8 cellular contexts compared by ENCODE assay signal in the genomic region with DNA sequence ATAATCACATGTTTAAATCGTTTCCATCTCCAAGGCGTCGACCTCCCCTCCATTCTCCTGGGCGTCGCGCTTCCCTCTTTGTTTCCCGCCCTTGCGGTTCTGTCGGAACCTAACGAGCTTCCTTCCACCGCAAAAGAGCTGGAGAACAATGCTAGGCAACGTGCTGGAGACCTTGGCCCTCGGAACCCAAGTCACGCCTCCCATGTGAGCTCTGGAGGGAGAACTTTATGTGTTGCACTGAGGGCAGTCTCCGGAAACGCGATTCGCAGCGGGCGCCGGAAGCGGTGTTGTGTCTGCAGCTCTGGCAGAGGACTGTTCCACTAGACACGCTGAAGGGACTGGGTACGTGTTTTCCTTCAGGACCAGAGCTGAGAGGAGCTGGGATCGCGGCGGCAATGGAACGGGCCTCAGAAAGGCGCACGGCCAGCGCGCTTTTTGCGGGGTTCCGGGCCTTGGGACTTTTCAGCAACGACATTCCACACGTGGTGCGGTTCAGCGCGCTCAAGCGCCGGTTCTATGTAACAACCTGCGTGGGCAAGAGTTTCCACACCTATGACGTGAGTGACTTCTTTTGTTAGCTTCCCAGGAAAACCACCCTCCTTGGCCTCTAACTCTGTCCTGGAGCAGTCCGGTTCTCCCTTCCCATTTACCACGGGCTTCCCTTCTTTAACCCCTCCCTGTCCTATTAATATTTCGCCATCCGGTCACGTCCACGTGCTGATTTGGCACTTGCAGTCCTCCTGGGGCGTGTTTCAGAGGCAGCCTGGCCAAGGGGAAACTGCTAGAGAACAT. TPM values are rescaled to one million over a fixed set of nuclear protein-coding genes. Genes with fewer than 3 reads are reported as not detected.
DNase-seq lines count a peak whose midpoint lies in the region; ATAC-seq and TF ChIP-seq lines count a peak whose summit lies in the region.

A gene (plus strand): TSS at position 287 of the 792 bp plus-strand sequence. CDS start 109 bp downstream, at position 396.

- TF ChIP-seq CTCF in AG10803 (conservative IDR thresholded peaks at IDR 0.05; ENCODE audit: low read length): no peak
- TF ChIP-seq CTCF in spleen (IDR thresholded peaks at IDR 0.05 in 8 of 11, conservative IDR thresholded peaks at IDR 0.05 in 3 of 11): no peak

- H3K9me3 ChIP-seq in spleen: no peaks in the 10 kb centered on the region

- peaks cover 0 to 25% (median 6%) of the 10 kb centered on the region in 6 donors for H3K36me3 ChIP-seq in spleen

- peaks cover 0 to 3% (median 0%) of the 10 kb centered on the region in 7 donors for H3K27me3 ChIP-seq in spleen (replicated peaks in 1 of 7)

- peak; percentile 91 for DNase-seq in AG10803 (ENCODE audit: low read depth)
- peak; percentile 86 to 95 for DNase-seq in NCI-H446 (lab: John Stamatoyannopoulos, UW)
- DNase-seq in activated CD4-positive, CD25-positive, alpha-beta regulatory T cell treated with anti-CD3 and anti-CD28 coated beads, Interleukin-2, amount 50 U/mL, for 16 hours (ENCODE audit: low read depth, low spot score): peak; percentile 82
- DNase-seq in cerebellar cortex (ENCODE audit: low spot score): peak; percentile 93
- peak; percentile 92 for DNase-seq in iris pigment epithelial cell (ENCODE audit: low read depth)
- peak; percentile 96 for DNase-seq in spleen

- WGBS in spleen, 5 donors: 1% methylated on average over 40 to 50 of the region's 50 CpGs

- ATAC-seq in GM19035 (IDR thresholded peaks at IDR 0.05; ENCODE audit: unreplicated experiment) (peak; percentile 97), HG03354 (IDR thresholded peaks at IDR 0.05; ENCODE audit: poor library complexity, severe bottlenecking, unreplicated experiment) (peak; percentile 95)

- peak within 1 kb of the TSS; percentile 64 to 89 (median 84) for H3K27ac ChIP-seq in spleen

- H3K4me1 ChIP-seq in spleen: peaks cover 14 to 49% (median 28%) of the 10 kb centered on the region in 6 donors

- peak within 1 kb of the TSS; percentile 98 for H3K4me3 ChIP-seq in AG10803 (ENCODE audit: low read length)
- H3K4me3 ChIP-seq in spleen: peak within 1 kb of the TSS; percentile 63 to 99 (median 92)

- TF ChIP-seq POLR2A in spleen (IDR thresholded peaks at IDR 0.05): peak in 1 of 3 donors; percentile 22

- intact Hi-C loops in spleen (cut with DNase I; ENCODE audit: low total_unique reads): no loop called here

RNA-seq across cellular contexts. Expression of the gene that starts here (rescaled TPM):
- total RNA-seq in spleen: 10 to 100 TPM; 25.0 to 36.1 (median 29.1) TPM
- polyA plus RNA-seq in spleen: 1 to 10 TPM; 7.9 to 9.6 (median 8.8) TPM

Comparison
In these comparisons a context has a peak if more than half of its experiments do, and no peak if none do; other contexts are left out.
1. Peak in every context shown above with its lines: DNase-seq, ATAC-seq, H3K4me3 ChIP-seq and H3K27ac ChIP-seq.